ENCODE assay signal across 8 cellular contexts in the genomic region with DNA sequence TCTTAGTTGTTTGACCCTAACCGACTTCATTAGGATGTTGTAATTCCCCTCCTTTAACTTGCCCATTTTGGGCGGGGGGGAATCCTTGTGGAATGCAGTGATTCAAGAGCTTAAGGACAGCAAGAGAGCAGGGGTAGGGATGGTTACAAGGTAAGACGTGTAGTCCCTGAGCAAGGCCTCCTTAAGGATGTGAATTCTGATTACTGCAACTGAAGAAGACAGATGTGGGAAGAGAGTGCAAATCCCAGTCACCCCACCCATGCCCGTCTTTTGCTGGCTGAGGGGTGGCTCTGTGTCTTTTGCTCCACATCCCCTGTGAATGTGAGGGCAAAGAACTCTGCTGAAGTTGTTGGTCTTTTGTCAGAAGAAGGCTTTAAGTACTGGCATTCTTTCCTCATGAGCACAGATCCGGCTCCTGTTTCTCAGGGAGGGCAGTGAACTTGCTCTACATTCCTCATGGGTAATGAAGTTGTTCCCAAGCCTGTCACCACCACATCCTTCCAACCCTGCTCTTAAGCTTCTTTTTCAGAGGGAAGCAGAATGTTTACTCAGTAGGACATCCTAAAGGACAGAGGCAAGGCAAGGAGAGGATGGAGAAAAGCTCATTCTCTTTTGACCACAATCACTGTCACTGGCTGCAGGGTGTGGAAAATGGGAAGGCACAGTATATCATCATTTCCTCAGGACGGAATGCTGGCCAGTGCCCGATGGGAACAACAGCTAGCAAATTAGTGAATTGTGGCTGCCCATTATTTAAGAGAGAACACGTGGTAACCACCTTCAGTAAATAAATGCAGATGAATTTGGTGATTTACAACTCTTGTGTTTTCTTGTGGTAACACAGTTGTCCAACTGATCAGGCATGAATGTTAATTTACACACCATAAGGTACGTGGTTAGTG.
DNase-seq lines count a peak whose midpoint lies in the region; ATAC-seq and TF ChIP-seq lines count a peak whose summit lies in the region.
"Had no signal": no experiment of that assay in that cellular context is flagged by ENCODE, and none has a peak within 500 bp of the region (broad histone marks: within the 10 kb centered on the region; RNA-seq: fewer than 3 reads in every experiment).

No MANE protein-coding gene starts in this region.

- 54 to 55% methylated on average over 9 of the region's 9 CpGs for WGBS in upper lobe of left lung, 2 donors

- H3K9me3 Mint-ChIP-seq in chondrocyte (ENCODE audit: low read depth) = peaks cover 2% of the 10 kb centered on the region

- no peak for TF ChIP-seq EP300 in upper lobe of left lung (IDR thresholded peaks at IDR 0.05)

- no peak overlapping the region; the same call in 1 of the 2 replicates for H3K9ac ChIP-seq in HUES48 (ENCODE audit: low read depth, low read length)

- no peaks in the 10 kb centered on the region for H3K27me3 Mint-ChIP-seq in chondrocyte (ENCODE audit: low read depth)

- peaks cover 12% of the 10 kb centered on the region for H3K36me3 Mint-ChIP-seq in chondrocyte (ENCODE audit: low read depth)

- H3K27ac ChIP-seq in HUES48 (ENCODE audit: low read depth, low read length) (peak overlapping the region; percentile 84), upper lobe of left lung (peak overlapping the region in 2 of 4 donors; percentile 46 to 50)

- H3K9me3 ChIP-seq in HUES48 (ENCODE audit: control insufficient read depth, insufficient read depth, low read length) = no peaks in the 10 kb centered on the region
- no peaks in the 10 kb centered on the region for H3K9me3 ChIP-seq in upper lobe of left lung

- no peak overlapping the region for H3K4me3 Mint-ChIP-seq in chondrocyte (ENCODE audit: unreplicated experiment)

- peak; percentile 41 to 77 for ATAC-seq in upper lobe of left lung (ENCODE audit: low FRiP score in 2 of 2)
- ATAC-seq in GM21526 (IDR thresholded peaks at IDR 0.05; ENCODE audit: low FRiP score, unreplicated experiment) = no peak

- peaks cover 77% of the 10 kb centered on the region for H3K4me1 Mint-ChIP-seq in chondrocyte (ENCODE audit: low read depth)

- H3K4me3 ChIP-seq in HUES48 (ENCODE audit: low read depth, low read length) (peak overlapping the region; percentile 34), kidney epithelial cell (ENCODE audit: low read depth, low read length) (no peak overlapping the region), upper lobe of left lung (no peak overlapping the region)

- H3K4me1 ChIP-seq in HUES48 (ENCODE audit: control insufficient read depth, insufficient read depth, low read length) (peaks cover 34% of the 10 kb centered on the region), upper lobe of left lung (peaks cover 8 to 16% (median 9%) of the 10 kb centered on the region in 4 donors)

- TF ChIP-seq POLR2A in upper lobe of left lung (IDR thresholded peaks at IDR 0.05) = no peak

- DNase-seq in chondrocyte (ENCODE audit: low spot score) = no peak
- peak; percentile 100 for DNase-seq in kidney epithelial cell (ENCODE audit: low read depth)
- no peak for DNase-seq in upper lobe of left lung
- DNase-seq in cerebellum (ENCODE audit: low spot score) = no peak
- DNase-seq in activated CD4-positive, CD25-positive, alpha-beta regulatory T cell treated with anti-CD3 and anti-CD28 coated beads, Interleukin-2, amount 50 U/mL, for 72 hours = no peak
- DNase-seq: NCI-H345 had no signal

- TF ChIP-seq CTCF in chondrocyte (IDR thresholded peaks at IDR 0.05) = no peak
- TF ChIP-seq CTCF in kidney epithelial cell (IDR thresholded peaks at IDR 0.05; ENCODE audit: insufficient read depth, low read length, poor library complexity, severe bottlenecking) = no peak
- TF ChIP-seq CTCF in upper lobe of left lung (IDR thresholded peaks at IDR 0.05) = no peak

- H3K27ac Mint-ChIP-seq in chondrocyte (ENCODE audit: unreplicated experiment) = peak overlapping the region; percentile 96

- H3K27me3 ChIP-seq in HUES48 (ENCODE audit: control insufficient read depth, insufficient read depth, low read length) (no peaks in the 10 kb centered on the region), kidney epithelial cell (ENCODE audit: control insufficient read depth, insufficient read depth, low read length) (no peaks in the 10 kb centered on the region), upper lobe of left lung (no peaks in the 10 kb centered on the region)

- H3K36me3 ChIP-seq in HUES48 (ENCODE audit: control insufficient read depth, insufficient read depth, low read length) (peaks cover 6% of the 10 kb centered on the region; the same call in 1 of the 2 replicates), kidney epithelial cell (ENCODE audit: control insufficient read depth, insufficient read depth, low read length) (no peaks in the 10 kb centered on the region), upper lobe of left lung (peaks cover 0 to 3% (median 0%) of the 10 kb centered on the region in 4 donors)
